ENCODE assay signal across 16 cellular contexts in the genomic region with DNA sequence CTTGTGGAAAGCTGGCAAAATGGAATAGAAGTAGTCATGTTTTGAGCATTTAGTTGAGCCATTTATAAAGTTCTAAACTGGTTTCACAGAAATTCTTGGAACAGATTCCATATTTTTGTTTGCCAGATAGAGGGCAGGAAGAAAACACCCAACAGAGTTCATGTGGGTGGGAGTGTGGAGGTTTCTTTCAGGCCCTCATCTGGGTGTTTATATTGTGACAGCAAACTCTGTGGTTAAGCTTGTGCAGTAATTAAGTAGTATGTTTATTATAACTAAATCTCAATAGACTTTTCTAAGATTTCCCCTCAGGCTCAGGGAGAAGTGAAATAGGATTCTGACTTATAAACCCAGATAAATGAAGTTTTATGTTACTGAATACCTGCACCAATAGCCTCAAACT. TPM values are rescaled to one million over a fixed set of nuclear protein-coding genes. Genes with fewer than 3 reads are reported as not detected.
DNase-seq lines count a peak whose midpoint lies in the region; ATAC-seq and TF ChIP-seq lines count a peak whose summit lies in the region.
"Had no signal": no experiment of that assay in that cellular context is flagged by ENCODE, and none has a peak within 500 bp of the region (broad histone marks: within the 10 kb centered on the region; RNA-seq: fewer than 3 reads in every experiment).

No MANE protein-coding gene starts in this region.

- H4K20me1 ChIP-seq in OCI-LY7 (ENCODE audit: insufficient read depth, low read length) = peaks cover 4% of the 10 kb centered on the region; the same call in 1 of the 2 replicates

- H3K4me3 ChIP-seq in ascending aorta (no peak overlapping the region), mesenchymal stem cell (ENCODE audit: insufficient read depth in 1 of 2, low read depth in 1 of 2, low read length in 2 of 2) (no peak overlapping the region), lower lobe of right lung (no peak overlapping the region), OCI-LY7 (ENCODE audit: low read depth, low read length, poor library complexity, severe bottlenecking) (no peak overlapping the region)
- H3K4me3 ChIP-seq: GM23338, K562 had no signal

- BruUV-seq in OCI-LY7 (replicated peaks; lab: Mats Ljungman, UMichigan) = no TSS peak

- H3K27ac ChIP-seq in ascending aorta (peak overlapping the region; percentile 32 to 54), mesenchymal stem cell (ENCODE audit: low read length, poor library complexity, severe bottlenecking) (no peak overlapping the region), lower lobe of right lung (no peak overlapping the region), OCI-LY7 (ENCODE audit: low read depth, low read length, poor library complexity, severe bottlenecking) (no peak overlapping the region)
- H3K27ac ChIP-seq: HL-60 had no signal

- no peak overlapping the region for H4K91ac ChIP-seq in mesenchymal stem cell (ENCODE audit: low read length)

- H3K27me3 ChIP-seq in ascending aorta (no peaks in the 10 kb centered on the region), mesenchymal stem cell (ENCODE audit: control insufficient read depth in 1 of 2, insufficient read depth in 1 of 2, low read length in 2 of 2) (no peaks in the 10 kb centered on the region), lower lobe of right lung (ENCODE audit: low read depth) (no peaks in the 10 kb centered on the region)
- H3K27me3 ChIP-seq: foreskin keratinocyte had no signal

- no peak overlapping the region for H3K23ac ChIP-seq in mesenchymal stem cell (ENCODE audit: low read length in 2 of 2)

- no peak overlapping the region for H4K8ac ChIP-seq in mesenchymal stem cell (ENCODE audit: low read length)

- H3K4me1 ChIP-seq in ascending aorta (peaks cover 14 to 50% of the 10 kb centered on the region in 2 donors), mesenchymal stem cell (ENCODE audit: control insufficient read depth, insufficient read depth, low read depth, low read length) (peaks cover 4% of the 10 kb centered on the region), lower lobe of right lung (peaks cover 67% of the 10 kb centered on the region), OCI-LY7 (ENCODE audit: insufficient read depth, low read length, poor library complexity, severe bottlenecking) (peaks cover 53% of the 10 kb centered on the region)

- no peak overlapping the region for H3K9ac ChIP-seq in mesenchymal stem cell (ENCODE audit: low read length)

- ATAC-seq in lower lobe of right lung (no peak), GM18520 (IDR thresholded peaks at IDR 0.05; ENCODE audit: unreplicated experiment) (no peak), GM21576 (IDR thresholded peaks at IDR 0.05; ENCODE audit: unreplicated experiment) (no peak)
- ATAC-seq: foreskin keratinocyte, GM23338, K562 had no signal

- H3K9me2 ChIP-seq in OCI-LY7 (ENCODE audit: insufficient read depth, low read length) = no peaks in the 10 kb centered on the region

- no peak overlapping the region for H2AK5ac ChIP-seq in mesenchymal stem cell (ENCODE audit: low read length, severe bottlenecking)

- H3K18ac ChIP-seq in mesenchymal stem cell (ENCODE audit: low read depth in 1 of 2, low read length in 2 of 2) = no peak overlapping the region

- H2AFZ ChIP-seq in mesenchymal stem cell (ENCODE audit: low read depth, low read length) = no peak overlapping the region
- no peak overlapping the region for H2AFZ ChIP-seq in OCI-LY7 (ENCODE audit: low read length)
- H2AFZ ChIP-seq: GM23338 had no signal

- CTCF ChIA-PET in OCI-LY7 (lab: Charles Lee; ENCODE audit: unreplicated experiment) = no interaction called here

- peaks cover 36% of the 10 kb centered on the region; the same call in 1 of the 2 replicates for H3K79me2 ChIP-seq in OCI-LY7 (ENCODE audit: insufficient read depth, low read depth, low read length)

- DNase-seq in AG08395 (ENCODE audit: low spot score) (peak; percentile 30), GM03348 (ENCODE audit: low spot score) (peak; percentile 24), ascending aorta (ENCODE audit: low spot score in 2 of 2) (no peak), mesenchymal stem cell (peak; percentile 62), lower lobe of right lung (no peak), OCI-LY7 (ENCODE audit: low spot score) (no peak)
- DNase-seq: activated CD4-positive, alpha-beta T cell treated with anti-CD3 and anti-CD28 coated beads for 1 hour; activated CD8-positive, alpha-beta memory T cell treated with anti-CD3 and anti-CD28 coated beads, Interleukin-2, amount 50 U/mL, for 4 hours; activated naive CD4-positive, alpha-beta T cell treated with anti-CD3 and anti-CD28 coated beads for 36 hours; foreskin keratinocyte; GF-D8 had no signal

- H3K79me1 ChIP-seq in mesenchymal stem cell (replicated peaks; ENCODE audit: low read length, poor library complexity, severe bottlenecking) = peaks cover 33% of the 10 kb centered on the region

- POLR2A ChIA-PET in OCI-LY7 (lab: Charles Lee) = interaction anchor here (0.6 to 6.0 kb wide), 8 partner anchors 10 to 194 kb away, joined by 3 to 36 read pairs (median 6); no protein-coding TSS in a partner anchor

- no peak overlapping the region for H3K14ac ChIP-seq in mesenchymal stem cell (ENCODE audit: low read length in 2 of 2)

- no peak overlapping the region for H3K4ac ChIP-seq in mesenchymal stem cell (ENCODE audit: low read depth in 1 of 2, low read length in 2 of 2)

- H3K4me2 ChIP-seq in mesenchymal stem cell (ENCODE audit: low read length, poor library complexity, severe bottlenecking) (no peak overlapping the region), OCI-LY7 (ENCODE audit: low read length) (no peak overlapping the region)
- H3K4me2 ChIP-seq: GM23338 had no signal

- no peak overlapping the region for H2BK12ac ChIP-seq in mesenchymal stem cell (ENCODE audit: low read length in 2 of 2)

- H2BK5ac ChIP-seq in mesenchymal stem cell (ENCODE audit: low read depth, low read length, poor library complexity, severe bottlenecking) = no peak overlapping the region

- TF ChIP-seq CTCF in ascending aorta (IDR thresholded peaks at IDR 0.05) (no peak), lower lobe of right lung (IDR thresholded peaks at IDR 0.05) (no peak), OCI-LY7 (conservative IDR thresholded peaks at IDR 0.05; ENCODE audit: low read length) (no peak)

- H2BK15ac ChIP-seq in mesenchymal stem cell (ENCODE audit: low read depth, poor library complexity, severe bottlenecking) = no peak overlapping the region

- H3K9me3 ChIP-seq in ascending aorta (no peaks in the 10 kb centered on the region), mesenchymal stem cell (ENCODE audit: control insufficient read depth, low read length) (no peaks in the 10 kb centered on the region), lower lobe of right lung (no peaks in the 10 kb centered on the region), OCI-LY7 (ENCODE audit: low read length) (no peaks in the 10 kb centered on the region)

- H3K36me3 ChIP-seq in ascending aorta (no peaks in the 10 kb centered on the region), mesenchymal stem cell (ENCODE audit: control insufficient read depth in 1 of 2, insufficient read depth in 2 of 2, low read depth in 1 of 2, low read length in 2 of 2) (peaks cover 0 to 6% of the 10 kb centered on the region in 2 experiments), lower lobe of right lung (no peaks in the 10 kb centered on the region), OCI-LY7 (ENCODE audit: insufficient read depth, low read length) (no peaks in the 10 kb centered on the region)

- intact Hi-C loops in ascending aorta (cut with DNase I) (loop anchor here (5.0 kb wide), 2 partner anchors 56 to 199 kb away; partner anchors contain the start of gene SPPL3), lower lobe of right lung (cut with DNase I) (no loop called here), OCI-LY7 (cut with micrococcal nuclease; ENCODE audit: unreplicated experiment) (loop anchor here (2.0 kb wide), 1 partner anchor 48 kb away; no protein-coding TSS in a partner anchor)

- no peak overlapping the region for H2BK120ac ChIP-seq in mesenchymal stem cell (ENCODE audit: low read depth, low read length)

RNA-seq across cellular contexts. Expression of gene SPPL3, which starts 57.4 kb away (rescaled TPM):
- total RNA-seq in ascending aorta (20.4 TPM), lower lobe of right lung (44.0 TPM), OCI-LY7 (2022) (36.6 and 42.0 TPM in 2 replicates)
- 64.9 TPM for polyA plus RNA-seq in mesenchymal stem cell (2013, experiment 1 of 2)
- 67.8 TPM for polyA plus RNA-seq in mesenchymal stem cell (2013, experiment 2 of 2)
- 5.5 and 8.6 TPM in 2 replicates for total RNA-seq in OCI-LY7 (2014; rRNA removed; shearing (Covaris generic))

Comparison
In these comparisons a context has a peak if more than half of its experiments do, and no peak if none do; other contexts are left out.
1. DNase-seq: peak in AG08395 (single experiment), GM03348 (single experiment) and mesenchymal stem cell (single experiment); none in ascending aorta (0 of 2), lower lobe of right lung (single experiment) and OCI-LY7 (single experiment).
2. H3K27ac ChIP-seq: peak in ascending aorta (2 of 2); none in mesenchymal stem cell (single experiment), lower lobe of right lung (single experiment) and OCI-LY7 (single experiment).